In the genomic region with DNA sequence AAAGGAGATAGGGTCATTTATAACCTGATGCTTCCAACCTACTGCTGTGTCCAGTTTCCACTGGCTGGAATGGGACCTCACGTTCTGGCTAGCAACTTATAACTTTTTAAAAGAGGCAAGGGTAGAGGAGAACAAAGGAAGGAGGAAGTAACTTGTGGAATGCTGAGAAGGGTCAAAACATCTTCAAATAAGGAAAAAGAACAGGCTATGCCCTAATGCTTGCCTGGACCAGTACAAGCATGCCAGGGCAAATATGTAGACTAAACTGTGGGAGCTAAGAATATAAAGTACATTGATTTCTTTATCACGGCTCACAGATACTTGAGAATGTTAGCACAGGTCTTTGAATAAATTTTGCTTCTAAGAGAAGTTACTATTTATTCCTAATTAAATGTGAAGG, we compare ENCODE assay signal across 1 cellular context.
TF ChIP-seq lines count a peak whose summit lies in the region.

No MANE protein-coding gene starts in this region.

TF ChIP-seq in SK-N-SH, 30 proteins besides CTCF, POLR2A, EP300 and RAD21 (continued from another document):
- TF ChIP-seq POLR2AphosphoS5 (IDR thresholded peaks at IDR 0.05; ENCODE audit: low read depth, low read length), result no peak
- TF ChIP-seq TCF12 (IDR thresholded peaks at IDR 0.05), result no peak
- TF ChIP-seq MAX (IDR thresholded peaks at IDR 0.05; ENCODE audit: low read depth), result no peak
- TF ChIP-seq FOXJ3 (CRISPR knock-in tag; IDR thresholded peaks at IDR 0.05), result no peak
- TF ChIP-seq IRF3 (IDR thresholded peaks at IDR 0.05; ENCODE audit: low read depth, low read length), result no peak
- no peak for TF ChIP-seq MXI1 (IDR thresholded peaks at IDR 0.05; ENCODE audit: low read depth, low read length)
- TF ChIP-seq NRF1 (IDR thresholded peaks at IDR 0.05; ENCODE audit: low read depth, low read length), result no peak
- TF ChIP-seq SMC3 (IDR thresholded peaks at IDR 0.05; ENCODE audit: low read depth, low read length), result no peak
